In genomic region chr3:195077611-195078540, GRCh38 we compare ENCODE assay signal across 1 cellular context.
TF ChIP-seq lines count a peak whose summit lies in the region.

No MANE protein-coding gene starts in this region.

TF ChIP-seq in HepG2, 621 proteins besides CTCF, POLR2A, EP300 and RAD21 (continued from another document):
- no peak for TF ChIP-seq PRDM15 (CRISPR knock-in tag; IDR thresholded peaks at IDR 0.05)
- TF ChIP-seq ATRX (CRISPR knock-in tag; IDR thresholded peaks at IDR 0.05; ENCODE audit: borderline replicate concordance): no peak
- no peak for TF ChIP-seq MIER3 (CRISPR knock-in tag; IDR thresholded peaks at IDR 0.05; ENCODE audit: borderline replicate concordance)
- no peak for TF ChIP-seq REL (CRISPR knock-in tag; conservative IDR thresholded peaks at IDR 0.05)
- TF ChIP-seq SMAD3 (CRISPR knock-in tag; IDR thresholded peaks at IDR 0.05): no peak
